In the genomic region with DNA sequence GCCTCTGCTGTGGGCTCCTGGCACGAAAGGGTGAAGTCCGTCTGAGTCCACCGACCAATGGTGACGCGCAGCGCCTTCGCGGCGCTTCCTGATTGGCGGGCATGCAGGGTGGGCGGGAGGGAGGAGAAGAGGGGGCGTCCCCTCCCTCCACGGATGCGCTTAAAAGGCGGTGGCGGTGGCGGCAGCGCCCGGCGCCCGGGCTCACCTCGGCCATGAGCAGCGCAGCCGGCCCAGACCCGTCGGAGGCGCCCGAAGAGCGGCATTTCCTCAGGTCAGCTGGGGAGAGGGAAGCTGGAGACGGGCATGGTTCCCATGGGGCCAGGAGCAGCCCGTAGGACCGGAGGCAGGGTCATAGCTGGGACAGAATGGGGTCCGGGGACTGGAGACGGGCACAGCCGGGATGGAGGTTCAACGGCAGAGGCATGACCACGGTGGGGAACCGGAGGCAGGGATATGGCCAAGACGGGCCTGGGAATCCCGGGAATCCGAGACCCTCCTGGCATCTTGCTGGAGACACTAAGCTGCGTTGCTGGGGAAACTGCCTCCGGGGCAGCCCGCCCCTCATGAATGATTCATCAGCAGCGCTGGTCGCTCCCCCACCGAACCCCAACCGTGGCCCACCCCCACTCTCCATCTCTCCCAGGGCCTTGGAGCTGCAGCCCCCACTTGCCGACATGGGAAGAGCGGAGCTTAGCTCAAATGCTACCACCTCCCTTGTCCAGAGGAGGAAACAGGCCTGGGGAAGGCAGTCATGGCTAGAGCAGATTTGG, we compare ENCODE assay signal across 2 cellular contexts.
TF ChIP-seq lines count a peak whose summit lies in the region.

A gene with protein sequence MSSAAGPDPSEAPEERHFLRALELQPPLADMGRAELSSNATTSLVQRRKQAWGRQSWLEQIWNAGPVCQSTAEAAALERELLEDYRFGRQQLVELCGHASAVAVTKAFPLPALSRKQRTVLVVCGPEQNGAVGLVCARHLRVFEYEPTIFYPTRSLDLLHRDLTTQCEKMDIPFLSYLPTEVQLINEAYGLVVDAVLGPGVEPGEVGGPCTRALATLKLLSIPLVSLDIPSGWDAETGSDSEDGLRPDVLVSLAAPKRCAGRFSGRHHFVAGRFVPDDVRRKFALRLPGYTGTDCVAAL (plus strand): TSS at position 191 of the 770 bp plus-strand sequence. CDS start 22 bp downstream, at position 213.

TF ChIP-seq in endothelial cell of umbilical vein, 7 proteins besides CTCF, POLR2A, EP300 and RAD21:
- no peak for TF ChIP-seq EZH2 (IDR thresholded peaks at IDR 0.05; ENCODE audit: borderline replicate concordance, low read depth, low read length, severe bottlenecking)
- no peak for TF ChIP-seq MYC (IDR thresholded peaks at IDR 0.05; ENCODE audit: low read depth, low read length)
- peak; percentile 28 for TF ChIP-seq POLR2AphosphoS5 (IDR thresholded peaks at IDR 0.05; ENCODE audit: insufficient read depth, low read depth, low read length)

TF ChIP-seq in neural cell, 6 proteins besides CTCF, POLR2A, EP300 and RAD21:
- TF ChIP-seq POLR2AphosphoS5 (IDR thresholded peaks at IDR 0.05): no peak
- TF ChIP-seq SMC3 (conservative IDR thresholded peaks at IDR 0.05; ENCODE audit: poor library complexity): no peak
- no peak for TF ChIP-seq MXI1 (conservative IDR thresholded peaks at IDR 0.05; ENCODE audit: poor library complexity, severe bottlenecking)
- TF ChIP-seq TAF1 (IDR thresholded peaks at IDR 0.05; ENCODE audit: low read depth): no peak
- no peak for TF ChIP-seq EZH2 (IDR thresholded peaks at IDR 0.05; ENCODE audit: borderline replicate concordance, insufficient read depth, low read length, poor library complexity, severe bottlenecking)
- TF ChIP-seq, protein P1, sequence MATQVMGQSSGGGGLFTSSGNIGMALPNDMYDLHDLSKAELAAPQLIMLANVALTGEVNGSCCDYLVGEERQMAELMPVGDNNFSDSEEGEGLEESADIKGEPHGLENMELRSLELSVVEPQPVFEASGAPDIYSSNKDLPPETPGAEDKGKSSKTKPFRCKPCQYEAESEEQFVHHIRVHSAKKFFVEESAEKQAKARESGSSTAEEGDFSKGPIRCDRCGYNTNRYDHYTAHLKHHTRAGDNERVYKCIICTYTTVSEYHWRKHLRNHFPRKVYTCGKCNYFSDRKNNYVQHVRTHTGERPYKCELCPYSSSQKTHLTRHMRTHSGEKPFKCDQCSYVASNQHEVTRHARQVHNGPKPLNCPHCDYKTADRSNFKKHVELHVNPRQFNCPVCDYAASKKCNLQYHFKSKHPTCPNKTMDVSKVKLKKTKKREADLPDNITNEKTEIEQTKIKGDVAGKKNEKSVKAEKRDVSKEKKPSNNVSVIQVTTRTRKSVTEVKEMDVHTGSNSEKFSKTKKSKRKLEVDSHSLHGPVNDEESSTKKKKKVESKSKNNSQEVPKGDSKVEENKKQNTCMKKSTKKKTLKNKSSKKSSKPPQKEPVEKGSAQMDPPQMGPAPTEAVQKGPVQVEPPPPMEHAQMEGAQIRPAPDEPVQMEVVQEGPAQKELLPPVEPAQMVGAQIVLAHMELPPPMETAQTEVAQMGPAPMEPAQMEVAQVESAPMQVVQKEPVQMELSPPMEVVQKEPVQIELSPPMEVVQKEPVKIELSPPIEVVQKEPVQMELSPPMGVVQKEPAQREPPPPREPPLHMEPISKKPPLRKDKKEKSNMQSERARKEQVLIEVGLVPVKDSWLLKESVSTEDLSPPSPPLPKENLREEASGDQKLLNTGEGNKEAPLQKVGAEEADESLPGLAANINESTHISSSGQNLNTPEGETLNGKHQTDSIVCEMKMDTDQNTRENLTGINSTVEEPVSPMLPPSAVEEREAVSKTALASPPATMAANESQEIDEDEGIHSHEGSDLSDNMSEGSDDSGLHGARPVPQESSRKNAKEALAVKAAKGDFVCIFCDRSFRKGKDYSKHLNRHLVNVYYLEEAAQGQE (IDR thresholded peaks at IDR 0.05; ENCODE audit: borderline replicate concordance): no peak
